In genomic region chr5:175443514-175444059, GRCh38 we compare ENCODE assay signal across 10 cellular contexts. TPM values are rescaled to one million over a fixed set of nuclear protein-coding genes. Genes with fewer than 3 reads are reported as not detected.
DNase-seq lines count a peak whose midpoint lies in the region; ATAC-seq and TF ChIP-seq lines count a peak whose summit lies in the region.
"Had no signal": no experiment of that assay in that cellular context is flagged by ENCODE, and none has a peak within 500 bp of the region (broad histone marks: within the 10 kb centered on the region; RNA-seq: fewer than 3 reads in every experiment).

No MANE protein-coding gene starts in this region.

- peak overlapping the region; percentile 37 for H4K12ac ChIP-seq in trophoblast cell (ENCODE audit: low read depth, low read length)

- no peaks in the 10 kb centered on the region for H3K36me3 ChIP-seq in CD8-positive, alpha-beta memory T cell (ENCODE audit: insufficient read depth, low read length)
- H3K36me3 ChIP-seq in Panc1 (ENCODE audit: control insufficient read depth, insufficient read depth, low read length) (no peaks in the 10 kb centered on the region), trophoblast cell (ENCODE audit: control insufficient read depth in 1 of 2, insufficient read depth in 2 of 2, low read length in 2 of 2) (no peaks in the 10 kb centered on the region), WERI-Rb-1 (no peaks in the 10 kb centered on the region)
- H3K36me3 ChIP-seq: neutrophil had no signal

- peaks cover 2% of the 10 kb centered on the region for H3K79me1 ChIP-seq in trophoblast cell (ENCODE audit: low read length)

- H3K4ac ChIP-seq in trophoblast cell (ENCODE audit: low read depth, low read length): no peak overlapping the region

- no peak overlapping the region for H3K4me3 ChIP-seq in CD8-positive, alpha-beta memory T cell (ENCODE audit: low read length)
- H3K4me3 ChIP-seq in Panc1 (ENCODE audit: low read depth in 2 of 2, low read length in 2 of 2): peak overlapping the region; percentile 43 to 73
- H3K4me3 ChIP-seq in fibroblast of the aortic adventitia (ENCODE audit: low read depth, low read length): no peak overlapping the region
- H3K4me3 ChIP-seq in trophoblast cell (ENCODE audit: low read depth, low read length): no peak overlapping the region
- no peak overlapping the region for H3K4me3 ChIP-seq in WERI-Rb-1 (ENCODE audit: low read depth, low read length)

- no peak for DNase-seq in CD8-positive, alpha-beta memory T cell
- DNase-seq in Panc1 (ENCODE audit: low read depth, low spot score) (no peak), fibroblast of the aortic adventitia (ENCODE audit: low read depth) (peak; percentile 8), trophoblast cell (peak in 1 of 2 donors; percentile 11), WERI-Rb-1 (no peak), NCI-H146 (lab: John Stamatoyannopoulos, UW) (no peak), superior temporal gyrus (ENCODE audit: extremely low spot score) (no peak)
- DNase-seq: NCI-H1694 had no signal

- H3K9me3 Mint-ChIP-seq in CD8-positive, alpha-beta memory T cell: no peaks in the 10 kb centered on the region

- H3K4me2 ChIP-seq in trophoblast cell (ENCODE audit: low read length): peak overlapping the region; percentile 87

- POLR2A ChIA-PET in CD8-positive, alpha-beta memory T cell (lab: Charles Lee): interaction anchor here (0.6 kb wide), 1 partner anchor 35 kb away, joined by 3 read pairs; the partner anchor contains the start of gene SFXN1
- POLR2A ChIA-PET in Panc1 (lab: Charles Lee): no interaction called here

- H3K79me2 ChIP-seq in trophoblast cell (ENCODE audit: control insufficient read depth, insufficient read depth, low read length, poor library complexity): no peaks in the 10 kb centered on the region

- H3K36me3 Mint-ChIP-seq in CD8-positive, alpha-beta memory T cell: no peaks in the 10 kb centered on the region

- H3K14ac ChIP-seq in trophoblast cell (ENCODE audit: low read length): no peak overlapping the region

- H2BK5ac ChIP-seq in trophoblast cell (ENCODE audit: low read depth, low read length, poor library complexity): no peak overlapping the region

- H3K4me1 ChIP-seq in CD8-positive, alpha-beta memory T cell (ENCODE audit: insufficient read depth, low read length): no peaks in the 10 kb centered on the region
- no peaks in the 10 kb centered on the region; the same call in 1 of the 2 replicates for H3K4me1 ChIP-seq in Panc1 (ENCODE audit: control insufficient read depth, insufficient read depth, low read length)
- H3K4me1 ChIP-seq in trophoblast cell (ENCODE audit: control insufficient read depth in 1 of 2, insufficient read depth in 2 of 2, low read length in 2 of 2): peaks cover 8 to 12% of the 10 kb centered on the region in 2 experiments

- no peak overlapping the region for H2BK120ac ChIP-seq in trophoblast cell (ENCODE audit: insufficient read depth, low read length, poor library complexity)

- no peak overlapping the region for H2AK5ac ChIP-seq in trophoblast cell (ENCODE audit: low read length)

- H2AFZ ChIP-seq in trophoblast cell (ENCODE audit: insufficient read depth, low read length, poor library complexity): no peak overlapping the region

- H4K8ac ChIP-seq in trophoblast cell (ENCODE audit: low read depth, low read length): peak overlapping the region; percentile 8

- no peaks in the 10 kb centered on the region for H3K9me3 ChIP-seq in CD8-positive, alpha-beta memory T cell (ENCODE audit: low read length)
- H3K9me3 ChIP-seq in Panc1 (ENCODE audit: control insufficient read depth, insufficient read depth, low read depth, low read length): no peaks in the 10 kb centered on the region
- H3K9me3 ChIP-seq in trophoblast cell (ENCODE audit: insufficient read depth, low read depth, low read length): no peaks in the 10 kb centered on the region
- no peaks in the 10 kb centered on the region for H3K9me3 ChIP-seq in WERI-Rb-1 (ENCODE audit: severe bottlenecking)
- H3K9me3 ChIP-seq: neutrophil had no signal

- H3K27ac ChIP-seq in CD8-positive, alpha-beta memory T cell (ENCODE audit: low read depth, low read length): no peak overlapping the region
- H3K27ac ChIP-seq in Panc1 (ENCODE audit: low read length): peak overlapping the region; percentile 40
- H3K27ac ChIP-seq in trophoblast cell (ENCODE audit: low read depth, low read length): no peak overlapping the region
- no peak overlapping the region for H3K27ac ChIP-seq in WERI-Rb-1
- H3K27ac ChIP-seq: neutrophil had no signal

- peaks cover 26 to 73% of the 10 kb centered on the region in 2 donors for H3K27me3 Mint-ChIP-seq in CD8-positive, alpha-beta memory T cell

- intact Hi-C loops in Panc1 (cut with micrococcal nuclease; ENCODE audit: unreplicated experiment): no loop called here

- H3K27me3 ChIP-seq in CD8-positive, alpha-beta memory T cell (ENCODE audit: insufficient read depth, low read length, poor library complexity, severe bottlenecking): peaks cover 29% of the 10 kb centered on the region
- H3K27me3 ChIP-seq in Panc1 (ENCODE audit: control insufficient read depth, insufficient read depth, low read length) (peaks cover 8% of the 10 kb centered on the region), trophoblast cell (ENCODE audit: insufficient read depth, low read length) (peaks cover 19% of the 10 kb centered on the region), WERI-Rb-1 (ENCODE audit: insufficient read depth, low read depth, severe bottlenecking) (peaks cover 96% of the 10 kb centered on the region)

- ATAC-seq in Panc1: peak; percentile 1; the same call in 1 of the 2 replicates
- no peak for ATAC-seq in GM21723 (IDR thresholded peaks at IDR 0.05; ENCODE audit: unreplicated experiment)

- H3K4me3 Mint-ChIP-seq in CD8-positive, alpha-beta memory T cell: peak overlapping the region in 5 of 7 donors; percentile 15 to 44 (median 24)

- no CpG with 5 or more reads among the region's 29 CpGs for WGBS in trophoblast cell (ENCODE audit: extremely low coverage, insufficient coverage, insufficient read length)

- BruUV-seq in Panc1 (replicated peaks; lab: Mats Ljungman, UMichigan): no TSS peak

- H3K23ac ChIP-seq in trophoblast cell (ENCODE audit: low read length): no peak overlapping the region

- H4K91ac ChIP-seq in trophoblast cell (ENCODE audit: low read depth, low read length): no peak overlapping the region

- peaks cover 6 to 9% (median 6%) of the 10 kb centered on the region in 3 donors for H3K4me1 Mint-ChIP-seq in CD8-positive, alpha-beta memory T cell

- H3K9ac ChIP-seq in trophoblast cell (ENCODE audit: low read length): no peak overlapping the region

- TF ChIP-seq CTCF in Panc1 (IDR thresholded peaks at IDR 0.05): no peak
- TF ChIP-seq CTCF in fibroblast of the aortic adventitia (IDR thresholded peaks at IDR 0.05; ENCODE audit: insufficient read depth, low read length): no peak
- TF ChIP-seq CTCF in WERI-Rb-1 (IDR thresholded peaks at IDR 0.05; ENCODE audit: low read depth, low read length): no peak

- in situ Hi-C loops in Panc1 (cut with HindIII; ENCODE audit: low pct_unique_long_range_greater_than_20kb, low sequenced_read_pairs): no loop called here

- CTCF ChIA-PET in CD8-positive, alpha-beta memory T cell (lab: Charles Lee): interaction anchor here (0.7 to 1.4 kb wide), 5 partner anchors 11 to 103 kb away, joined by 3 to 4 read pairs (median 3); partner anchors contain the start of gene SFXN1
- CTCF ChIA-PET in Panc1 (lab: Charles Lee): interaction anchor here (1.0 to 1.1 kb wide), 2 partner anchors 437 to 492 kb away, joined by 3 to 4 read pairs; no protein-coding TSS in a partner anchor

- H3K27ac Mint-ChIP-seq in CD8-positive, alpha-beta memory T cell: peak overlapping the region in 1 of 8 donors; percentile 57

- no peak overlapping the region for H3K18ac ChIP-seq in trophoblast cell (ENCODE audit: low read length)

- H2BK12ac ChIP-seq in trophoblast cell (ENCODE audit: low read length): no peak overlapping the region

RNA-seq across cellular contexts. Expression of gene DRD1, which starts 0.4 kb away (rescaled TPM):
- not detected for total RNA-seq in CD8-positive, alpha-beta memory T cell
- not detected for polyA plus RNA-seq in CD8-positive, alpha-beta memory T cell
- total RNA-seq in Panc1 (2021; ENCODE audit: unreplicated experiment) (1.0 TPM), fibroblast of the aortic adventitia (ENCODE audit: low replicate concordance) (0.18 TPM in 1 of 2 replicates, not detected in the other)
- 0.82 TPM for polyA plus RNA-seq in Panc1 (2012; ENCODE audit: insufficient read length)
- polyA plus RNA-seq in trophoblast cell (2013): 0.40 and 0.42 TPM in 2 replicates

RNA-seq across cellular contexts. Expression of gene SFXN1, which starts 34.8 kb away (rescaled TPM):
- total RNA-seq in CD8-positive, alpha-beta memory T cell: 100 to 1,000 TPM; 359 to 366 TPM
- 68.1 TPM for polyA plus RNA-seq in CD8-positive, alpha-beta memory T cell
- total RNA-seq in Panc1 (2021; ENCODE audit: unreplicated experiment) (88.3 TPM), fibroblast of the aortic adventitia (ENCODE audit: low replicate concordance) (15.9 and 74.7 TPM in 2 replicates)
- polyA plus RNA-seq in Panc1 (2012; ENCODE audit: insufficient read length): 96.7 TPM
- polyA plus RNA-seq in trophoblast cell (2013): 51.7 and 53.8 TPM in 2 replicates

Comparison
In these comparisons a context has a peak if more than half of its experiments do, and no peak if none do; other contexts are left out.
1. H3K4me3 ChIP-seq: peak in Panc1 (2 of 2); none in CD8-positive, alpha-beta memory T cell (single experiment), fibroblast of the aortic adventitia (single experiment), trophoblast cell (single experiment) and WERI-Rb-1 (single experiment).